9 cellular contexts compared by ENCODE assay signal in genomic region chr9:19998823-19999455, GRCh38.
DNase-seq lines count a peak whose midpoint lies in the region; ATAC-seq and TF ChIP-seq lines count a peak whose summit lies in the region.
"Had no signal": no experiment of that assay in that cellular context is flagged by ENCODE, and none has a peak within 500 bp of the region (broad histone marks: within the 10 kb centered on the region; RNA-seq: fewer than 3 reads in every experiment).

No MANE protein-coding gene starts in this region.

- no peak overlapping the region for H3K9ac ChIP-seq in DND-41 (ENCODE audit: low read depth, low read length)

- H3K9me3 ChIP-seq in DND-41 (ENCODE audit: insufficient read depth, low read length, severe bottlenecking) (no peaks in the 10 kb centered on the region), heart right ventricle (no peaks in the 10 kb centered on the region)

- no peak overlapping the region for H3K4me2 ChIP-seq in DND-41 (ENCODE audit: insufficient read depth, low read length)

- no peak overlapping the region for H2AFZ ChIP-seq in DND-41 (ENCODE audit: low read depth, low read length)

- WGBS in heart right ventricle, 2 donors, result 40 to 58% methylated on average over 3 of the region's 3 CpGs

- H3K27me3 ChIP-seq in DND-41 (ENCODE audit: insufficient read depth, low read length, poor library complexity) (no peaks in the 10 kb centered on the region), heart right ventricle (no peaks in the 10 kb centered on the region)

- peak overlapping the region; percentile 50; the same call in 1 of the 2 replicates for H3K27ac ChIP-seq in DND-41 (ENCODE audit: low read length)
- H3K27ac ChIP-seq in heart right ventricle, result peak overlapping the region in 1 of 10 donors; percentile 45

- DNase-seq in DND-41, result no peak
- peak; percentile 4 for DNase-seq in dermis blood vessel endothelial cell
- DNase-seq in HUDEP-2 (lab: John Stamatoyannopoulos, UW; ENCODE audit: unreplicated experiment in 76 of 76), result no peak
- no peak for DNase-seq in heart right ventricle
- no peak for DNase-seq in NCI-H146 (lab: John Stamatoyannopoulos, UW)
- DNase-seq in left ventricle myocardium superior, result no peak
- DNase-seq: NCI-H446 treated with DMSO at 0.1 percent for 48 hours had no signal

- H3K4me1 ChIP-seq in DND-41 (ENCODE audit: insufficient read depth, low read length), result peaks cover 32% of the 10 kb centered on the region
- H3K4me1 ChIP-seq in heart right ventricle, result peaks cover 0 to 23% (median 0%) of the 10 kb centered on the region in 9 donors

- H3K4me3 ChIP-seq in DND-41 (ENCODE audit: low read depth in 1 of 2, low read length in 2 of 2) (no peak overlapping the region), heart right ventricle (no peak overlapping the region)

- no peaks in the 10 kb centered on the region for H4K20me1 ChIP-seq in DND-41 (ENCODE audit: insufficient read depth, low read length)

- no peaks in the 10 kb centered on the region for H3K79me2 ChIP-seq in DND-41 (ENCODE audit: insufficient read depth, low read length)

- intact Hi-C loops in heart right ventricle (cut with DNase I) (loop anchor here in 1 of 10 donors (10.0 kb wide), 1 partner anchor 266 kb away; no protein-coding TSS in a partner anchor), left ventricle myocardium superior (cut with micrococcal nuclease) (no loop called here)

- TF ChIP-seq CTCF in DND-41 (IDR thresholded peaks at IDR 0.05; ENCODE audit: borderline replicate concordance, extremely low read depth, low read length, poor library complexity, severe bottlenecking) (no peak), heart right ventricle (IDR thresholded peaks at IDR 0.05) (no peak)

- H3K36me3 ChIP-seq in DND-41 (ENCODE audit: insufficient read depth, low read length), result no peaks in the 10 kb centered on the region
- H3K36me3 ChIP-seq in heart right ventricle, result no peaks in the 10 kb centered on the region

- ATAC-seq in DND-41 (ENCODE audit: insufficient read depth, low read depth) (peak; percentile 11; the same call in 1 of the 3 replicates), GM19351 (IDR thresholded peaks at IDR 0.05; ENCODE audit: unreplicated experiment) (peak; percentile 40), HG03442 (IDR thresholded peaks at IDR 0.05; ENCODE audit: unreplicated experiment) (peak; percentile 32), heart right ventricle (no peak), left ventricle myocardium superior (no peak)

Comparison
In these comparisons a context has a peak if more than half of its experiments do, and no peak if none do; other contexts are left out.
1. ATAC-seq: peak in DND-41 (single experiment), GM19351 (single experiment) and HG03442 (single experiment); none in heart right ventricle (0 of 8) and left ventricle myocardium superior (single experiment).